Comparison of ENCODE assay signal across 31 cellular contexts in genomic region chr10:131620904-131621303, GRCh38.
"Had no signal": no experiment of that assay in that cellular context is flagged by ENCODE, and none has a peak within 500 bp of the region (broad histone marks: within the 10 kb centered on the region; RNA-seq: fewer than 3 reads in every experiment).

No MANE protein-coding gene starts in this region.

- H3K4me3 ChIP-seq: adrenal gland, breast epithelium, cardiac muscle cell, coronary artery, dorsolateral prefrontal cortex, gastrocnemius medialis, heart right ventricle had no signal

- H3K36me3 ChIP-seq: adrenal gland, breast epithelium, cardiac muscle cell, gastrocnemius medialis, heart right ventricle, WERI-Rb-1 had no signal

- H3K27me3 ChIP-seq: adrenal gland, cardiac muscle cell, foreskin keratinocyte, gastrocnemius medialis had no signal

- H3K9me3 ChIP-seq: adrenal gland, gastrocnemius medialis, heart right ventricle had no signal

- ATAC-seq: activated CD4-positive, CD25-positive, alpha-beta regulatory T cell treated with anti-CD3 and anti-CD28 coated beads, Interleukin-2, amount 50 U/mL, for 24 hours; activated CD8-positive, alpha-beta memory T cell treated with anti-CD3 and anti-CD28 coated beads, Interleukin-2, amount 10 ng/mL, durations not matched to agents 7 days and 5 days; activated CD8-positive, alpha-beta T cell treated with anti-CD3 and anti-CD28 coated beads, Interleukin-2, amount 10 ng/mL, durations not matched to agents 7 days and 5 days; activated naive CD8-positive, alpha-beta T cell treated with anti-CD3 and anti-CD28 coated beads, Interleukin-2, amount 50 U/mL, for 24 hours; esophagus mucosa; foreskin keratinocyte; gastrocnemius medialis; heart right ventricle; T-helper 17 cell had no signal

- DNase-seq: activated B cell treated with CpG ODN at 0.5 μM for 24 hours; activated CD4-positive, alpha-beta memory T cell treated with anti-CD3 and anti-CD28 coated beads for 36 hours; activated CD8-positive, alpha-beta memory T cell treated with anti-CD3 and anti-CD28 coated beads, Interleukin-2, amount 50 U/mL, for 4 hours; activated CD8-positive, alpha-beta T cell treated with anti-CD3 and anti-CD28 coated beads, Interleukin-2, amount 10 ng/mL, durations not matched to agents 7 days and 5 days; activated effector memory CD4-positive, alpha-beta T cell treated with anti-CD3 and anti-CD28 coated beads, Interleukin-2, amount 50 U/mL, for 16 hours; activated naive CD4-positive, alpha-beta T cell treated with anti-CD3 and anti-CD28 coated beads for 36 hours; activated naive CD8-positive, alpha-beta T cell treated with anti-CD3 and anti-CD28 coated beads for 36 hours; activated naive CD8-positive, alpha-beta T cell treated with anti-CD3 and anti-CD28 coated beads, Interleukin-2, amount 50 U/mL, for 24 hours; activated T-cell treated with anti-CD3 and anti-CD28 coated beads, Interleukin-2, amount 50 U/mL, for 1 hour; activated T-cell treated with anti-CD3 and anti-CD28 coated beads, Interleukin-2, amount 50 U/mL, for 48 hours; adrenal gland; amygdala; aorta; central memory CD4-positive, alpha-beta T cell; cerebellar nuclear complex; dorsolateral prefrontal cortex; effector memory CD4-positive, alpha-beta T cell; endodermal cell; foreskin keratinocyte; gastrocnemius medialis; heart right ventricle; T-helper 1 cell; T-helper 17 cell; T1000; WERI-Rb-1 had no signal

- H3K27ac ChIP-seq: adrenal gland, breast epithelium, cardiac muscle cell, coronary artery, dorsolateral prefrontal cortex, foreskin keratinocyte, gastrocnemius medialis, heart right ventricle, WERI-Rb-1 had no signal

- H3K4me1 ChIP-seq: adrenal gland, breast epithelium, foreskin keratinocyte, gastrocnemius medialis, heart right ventricle had no signal
